In genomic region chr14:45135181-45135580, GRCh38 we compare ENCODE assay signal across 8 cellular contexts. TPM values are rescaled to one million over a fixed set of nuclear protein-coding genes. Genes with fewer than 3 reads are reported as not detected.
DNase-seq lines count a peak whose midpoint lies in the region; ATAC-seq lines count a peak whose summit lies in the region.

No MANE protein-coding gene starts in this region.

- CTCF ChIA-PET in naive thymus-derived CD4-positive, alpha-beta T cell (lab: Charles Lee), result no interaction called here

- H3K4me3 Mint-ChIP-seq in naive thymus-derived CD4-positive, alpha-beta T cell, result peak overlapping the region; percentile 93 to 99 (median 96)

- no peaks in the 10 kb centered on the region for H3K9me3 Mint-ChIP-seq in naive thymus-derived CD4-positive, alpha-beta T cell

- H3K36me3 ChIP-seq in ES-I3 (ENCODE audit: insufficient read depth, low read length), result no peaks in the 10 kb centered on the region
- H3K36me3 ChIP-seq in naive thymus-derived CD4-positive, alpha-beta T cell (ENCODE audit: control insufficient read depth in 2 of 3, insufficient read depth in 3 of 3, low read length in 3 of 3), result peaks cover 0 to 9% (median 0%) of the 10 kb centered on the region in 3 experiments

- no peaks in the 10 kb centered on the region; the same call in 1 of the 2 replicates for H3K4me1 ChIP-seq in ES-I3 (ENCODE audit: insufficient read depth, low read length)
- H3K4me1 ChIP-seq in naive thymus-derived CD4-positive, alpha-beta T cell (ENCODE audit: control insufficient read depth in 2 of 2, insufficient read depth in 2 of 2, low read length in 2 of 2), result peaks cover 11 to 19% of the 10 kb centered on the region in 2 donors

- H3K9me3 ChIP-seq in ES-I3 (ENCODE audit: control insufficient read depth, insufficient read depth, low read length), result no peaks in the 10 kb centered on the region
- no peaks in the 10 kb centered on the region for H3K9me3 ChIP-seq in naive thymus-derived CD4-positive, alpha-beta T cell (ENCODE audit: control insufficient read depth in 2 of 3, low read length in 3 of 3)

- DNase-seq in NCI-H2171 treated with DMSO at 0.1 percent for 48 hours (lab: John Stamatoyannopoulos, UW) (peak; percentile 77), dermis blood vessel endothelial cell (peak; percentile 51), GF-D8 (lab: John Stamatoyannopoulos, UW) (no peak), left lobe of liver (ENCODE audit: low spot score) (no peak), NCI-H226 (no peak)
- DNase-seq in naive thymus-derived CD4-positive, alpha-beta T cell, result no peak

- no peaks in the 10 kb centered on the region for H3K36me3 Mint-ChIP-seq in naive thymus-derived CD4-positive, alpha-beta T cell

- intact Hi-C loops in naive thymus-derived CD4-positive, alpha-beta T cell (cut with micrococcal nuclease), result no loop called here

- peak overlapping the region; percentile 95 to 99 (median 98) for H3K27ac Mint-ChIP-seq in naive thymus-derived CD4-positive, alpha-beta T cell

- H3K4me3 ChIP-seq in naive thymus-derived CD4-positive, alpha-beta T cell (ENCODE audit: low read length), result peak overlapping the region; percentile 97

- peak overlapping the region; percentile 95 for H3K9ac ChIP-seq in ES-I3 (ENCODE audit: low read depth, low read length)

- H3K27me3 Mint-ChIP-seq in naive thymus-derived CD4-positive, alpha-beta T cell, result no peaks in the 10 kb centered on the region

- POLR2A ChIA-PET in naive thymus-derived CD4-positive, alpha-beta T cell (lab: Charles Lee), result interaction anchor here (0.5 to 5.3 kb wide), 7 partner anchors 11 to 238 kb away, joined by 3 to 64 read pairs (median 10); partner anchors contain the start of genes KLHL28, MIS18BP1, PRPF39 and TOGARAM1

- peak overlapping the region; percentile 89 for H3K27ac ChIP-seq in naive thymus-derived CD4-positive, alpha-beta T cell (ENCODE audit: low read depth, low read length)

- ATAC-seq in naive thymus-derived CD4-positive, alpha-beta T cell, result no peak
- ATAC-seq in HG03354 (IDR thresholded peaks at IDR 0.05; ENCODE audit: poor library complexity, severe bottlenecking, unreplicated experiment) (no peak), left lobe of liver (no peak)

- H3K27me3 ChIP-seq in naive thymus-derived CD4-positive, alpha-beta T cell (ENCODE audit: control insufficient read depth in 2 of 2, insufficient read depth in 2 of 2, low read length in 2 of 2), result no peaks in the 10 kb centered on the region

- peaks cover 22 to 68% (median 49%) of the 10 kb centered on the region in 7 donors for H3K4me1 Mint-ChIP-seq in naive thymus-derived CD4-positive, alpha-beta T cell

RNA-seq across cellular contexts. Expression of gene FANCM, which starts 0.5 kb away (rescaled TPM):
- total RNA-seq in dermis blood vessel endothelial cell, result 9.0 and 12.5 TPM in 2 replicates
- 10 to 100 TPM in 2 of 5 experiments, 1 to 10 TPM in 3; 9.1 to 12.3 (median 9.8) TPM for total RNA-seq in naive thymus-derived CD4-positive, alpha-beta T cell
- 1 to 10 TPM; 6.9 to 9.0 TPM for polyA plus RNA-seq in naive thymus-derived CD4-positive, alpha-beta T cell
- 2.5 TPM for total RNA-seq in left lobe of liver

RNA-seq across cellular contexts. Expression of gene FKBP3, which starts 0.9 kb away (rescaled TPM):
- total RNA-seq in dermis blood vessel endothelial cell (32.3 and 36.2 TPM in 2 replicates), left lobe of liver (24.1 TPM)
- total RNA-seq in naive thymus-derived CD4-positive, alpha-beta T cell, result 10 to 100 TPM; 31.7 to 66.2 (median 55.4) TPM
- polyA plus RNA-seq in naive thymus-derived CD4-positive, alpha-beta T cell, result 10 to 100 TPM; 48.9 to 82.6 TPM

RNA-seq across cellular contexts. Expression of gene PRPF39, which starts 51.3 kb away (rescaled TPM):
- total RNA-seq in dermis blood vessel endothelial cell (28.9 and 44.4 TPM in 2 replicates), left lobe of liver (9.4 TPM)
- total RNA-seq in naive thymus-derived CD4-positive, alpha-beta T cell, result 10 to 100 TPM; 46.2 to 81.8 (median 58.4) TPM
- 10 to 100 TPM; 10.5 to 13.7 TPM for polyA plus RNA-seq in naive thymus-derived CD4-positive, alpha-beta T cell

Comparison
In these comparisons a context has a peak if more than half of its experiments do, and no peak if none do; other contexts are left out.
1. DNase-seq: peak in NCI-H2171 treated with DMSO at 0.1 percent for 48 hours (single experiment) and dermis blood vessel endothelial cell (single experiment); none in naive thymus-derived CD4-positive, alpha-beta T cell (0 of 9), GF-D8 (single experiment), left lobe of liver (single experiment) and NCI-H226 (single experiment).